28 cellular contexts compared by ENCODE assay signal in the genomic region with DNA sequence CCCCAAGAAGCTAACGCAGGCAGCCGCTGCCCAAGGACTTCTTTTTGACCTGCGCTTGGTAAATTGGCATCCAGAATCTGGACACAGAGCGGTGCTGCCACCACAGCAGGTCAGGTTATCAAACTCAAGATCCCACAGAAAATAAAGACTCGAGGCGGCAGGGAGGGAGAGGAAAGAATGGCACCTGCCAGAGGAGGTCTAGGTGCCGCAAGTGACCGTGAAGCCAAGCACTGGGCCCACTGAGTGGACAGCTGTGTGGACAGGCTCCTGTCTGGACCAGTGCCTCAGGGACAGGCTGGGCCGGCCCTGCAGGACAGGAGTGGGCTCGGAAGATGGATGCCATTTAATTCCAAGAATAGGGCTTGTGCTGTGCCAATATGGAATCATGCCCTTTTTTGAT.
"Had no signal": no experiment of that assay in that cellular context is flagged by ENCODE, and none has a peak within 500 bp of the region (broad histone marks: within the 10 kb centered on the region; RNA-seq: fewer than 3 reads in every experiment).

No MANE protein-coding gene starts in this region.

- H3K27me3 Mint-ChIP-seq: activated CD4-positive, alpha-beta T cell treated with anti-CD3 and anti-CD28 coated beads for 36 hours; activated CD4-positive, alpha-beta T cell treated with anti-CD3 and anti-CD28 coated beads, Interleukin-2, amount 10 ng/mL, durations not matched to agents 7 days and 5 days; activated naive CD4-positive, alpha-beta T cell treated with anti-CD3 and anti-CD28 coated beads, Interleukin-2, amount 10 ng/mL, durations not matched to agents 7 days and 5 days; activated naive CD8-positive, alpha-beta T cell; activated naive CD8-positive, alpha-beta T cell treated with anti-CD3 and anti-CD28 coated beads, Interleukin-2, amount 50 U/mL, for 24 hours; activated T-cell treated with anti-CD3 and anti-CD28 coated beads, Interleukin-2, amount 50 U/mL, for 24 hours; brain had no signal

- H3K4me1 ChIP-seq: Peyer's patch had no signal

- H3K36me3 Mint-ChIP-seq: activated naive CD8-positive, alpha-beta T cell; brain; WTC11 had no signal

- H3K27ac ChIP-seq: Peyer's patch had no signal

- H3K36me3 ChIP-seq: Peyer's patch had no signal

- H3K9me3 ChIP-seq: MG63, Peyer's patch had no signal

- H3K27ac Mint-ChIP-seq: activated CD4-positive, alpha-beta T cell treated with anti-CD3 and anti-CD28 coated beads for 36 hours; activated CD4-positive, alpha-beta T cell treated with anti-CD3 and anti-CD28 coated beads, Interleukin-2, amount 10 ng/mL, durations not matched to agents 7 days and 5 days; activated CD8-positive, alpha-beta T cell treated with anti-CD3 and anti-CD28 coated beads, Interleukin-2, amount 10 ng/mL, durations not matched to agents 7 days and 5 days; activated naive CD4-positive, alpha-beta T cell treated with anti-CD3 and anti-CD28 coated beads, Interleukin-2, amount 10 ng/mL, durations not matched to agents 7 days and 5 days; activated naive CD8-positive, alpha-beta T cell; activated naive CD8-positive, alpha-beta T cell treated with anti-CD3 and anti-CD28 coated beads, Interleukin-2, amount 50 U/mL, for 24 hours; activated T-cell treated with anti-CD3 and anti-CD28 coated beads, Interleukin-2, amount 50 U/mL, for 24 hours; activated T-helper 1 cell treated with anti-CD3 and anti-CD28 coated beads, Interleukin-12 subunit alpha, Interleukin-12 subunit beta, Interleukin-2, Interleukin-4 antibody, amounts not matched to agents 30 ng/mL and 10 ng/mL and 1 ng/mL, durations not matched to agents 14 hours and 24 hours and 36 hours; brain; T-helper 2 cell treated with Interferon-gamma antibody and Interleukin-4, amounts not matched to agents 5 μg/mL and 100 μg/mL, for 36 hours had no signal

- H3K27me3 ChIP-seq: MG63, Peyer's patch had no signal

- H3K9me3 Mint-ChIP-seq: activated CD4-positive, alpha-beta T cell treated with anti-CD3 and anti-CD28 coated beads, Interleukin-2, amount 10 ng/mL, durations not matched to agents 7 days and 5 days; activated naive CD4-positive, alpha-beta T cell treated with anti-CD3 and anti-CD28 coated beads, Interleukin-2, amount 10 ng/mL, durations not matched to agents 7 days and 5 days; activated naive CD8-positive, alpha-beta T cell treated with anti-CD3 and anti-CD28 coated beads, Interleukin-2, amount 50 U/mL, for 24 hours; activated T-cell treated with anti-CD3 and anti-CD28 coated beads, Interleukin-2, amount 50 U/mL, for 24 hours; activated T-helper 1 cell treated with anti-CD3 and anti-CD28 coated beads, Interleukin-12 subunit alpha, Interleukin-12 subunit beta, Interleukin-2, Interleukin-4 antibody, amounts not matched to agents 30 ng/mL and 10 ng/mL and 1 ng/mL, durations not matched to agents 14 hours and 24 hours and 36 hours; brain; T-helper 2 cell treated with Interferon-gamma antibody and Interleukin-4, amounts not matched to agents 5 μg/mL and 100 μg/mL, for 36 hours; WTC11 had no signal

- H3K4me3 Mint-ChIP-seq: activated CD4-positive, alpha-beta T cell treated with anti-CD3 and anti-CD28 coated beads for 36 hours; activated CD4-positive, alpha-beta T cell treated with anti-CD3 and anti-CD28 coated beads, Interleukin-2, amount 10 ng/mL, durations not matched to agents 7 days and 5 days; activated CD8-positive, alpha-beta T cell treated with anti-CD3 and anti-CD28 coated beads, Interleukin-2, amount 10 ng/mL, durations not matched to agents 7 days and 5 days; activated naive CD4-positive, alpha-beta T cell treated with anti-CD3 and anti-CD28 coated beads, Interleukin-2, amount 10 ng/mL, durations not matched to agents 7 days and 5 days; activated naive CD8-positive, alpha-beta T cell; activated naive CD8-positive, alpha-beta T cell treated with anti-CD3 and anti-CD28 coated beads, Interleukin-2, amount 50 U/mL, for 24 hours; activated T-cell treated with anti-CD3 and anti-CD28 coated beads, Interleukin-2, amount 50 U/mL, for 24 hours; activated T-helper 1 cell treated with anti-CD3 and anti-CD28 coated beads, Interleukin-12 subunit alpha, Interleukin-12 subunit beta, Interleukin-2, Interleukin-4 antibody, amounts not matched to agents 30 ng/mL and 10 ng/mL and 1 ng/mL, durations not matched to agents 14 hours and 24 hours and 36 hours; brain; T-helper 2 cell treated with Interferon-gamma antibody and Interleukin-4, amounts not matched to agents 5 μg/mL and 100 μg/mL, for 36 hours; WTC11 had no signal

- ATAC-seq: activated CD4-positive, alpha-beta T cell treated with anti-CD3 and anti-CD28 coated beads for 36 hours; activated CD4-positive, CD25-positive, alpha-beta regulatory T cell treated with anti-CD3 and anti-CD28 coated beads, Interleukin-2, amount 50 U/mL, for 24 hours; activated CD8-positive, alpha-beta T cell treated with anti-CD3 and anti-CD28 coated beads, Interleukin-2, amount 10 ng/mL, durations not matched to agents 7 days and 5 days; activated naive CD8-positive, alpha-beta T cell treated with anti-CD3 and anti-CD28 coated beads, Interleukin-2, amount 50 U/mL, for 24 hours; PC-3; WTC11 had no signal

- DNase-seq: activated CD4-positive, alpha-beta T cell treated with anti-CD3 and anti-CD28 coated beads for 36 hours; activated CD4-positive, alpha-beta T cell treated with anti-CD3 and anti-CD28 coated beads, Interleukin-2, amount 10 ng/mL, durations not matched to agents 7 days and 5 days; activated CD4-positive, alpha-beta T cell treated with anti-CD3 and anti-CD28 coated beads, Interleukin-2, amount 50 U/mL, for 48 hours; activated CD8-positive, alpha-beta T cell treated with anti-CD3 and anti-CD28 coated beads, Interleukin-2, amount 10 ng/mL, durations not matched to agents 7 days and 5 days; activated effector memory CD4-positive, alpha-beta T cell treated with Interleukin-2 at 50 U/mL for 16 hours; activated naive CD4-positive, alpha-beta T cell treated with anti-CD3 and anti-CD28 coated beads, Interleukin-2, amount 10 ng/mL, durations not matched to agents 7 days and 5 days; activated naive CD8-positive, alpha-beta T cell treated with anti-CD3 and anti-CD28 coated beads, Interleukin-2, amount 50 U/mL, for 24 hours; activated T-cell treated with anti-CD3 and anti-CD28 coated beads, Interleukin-2, amount 50 U/mL, for 24 hours; anterior cingulate cortex; Kasumi-1; KG1; MG63; NCI-H1048; NCI-H1105 treated with DMSO at 0.1 percent for 48 hours; NCI-H1436; NCI-H1694; NCI-H1930; NCI-H345; NCI-H524 treated with DMSO at 0.1 percent for 48 hours; PC-3; Peyer's patch; RPMI8226 had no signal

- H3K4me3 ChIP-seq: MG63, Peyer's patch had no signal
